ENCODE assay signal across 9 cellular contexts in genomic region chr19:41324231-41324702, GRCh38. TPM values are rescaled to one million over a fixed set of nuclear protein-coding genes. Genes with fewer than 3 reads are reported as not detected.
DNase-seq lines count a peak whose midpoint lies in the region; ATAC-seq and TF ChIP-seq lines count a peak whose summit lies in the region.
"Had no signal": no experiment of that assay in that cellular context is flagged by ENCODE, and none has a peak within 500 bp of the region (broad histone marks: within the 10 kb centered on the region; RNA-seq: fewer than 3 reads in every experiment).

No MANE protein-coding gene starts in this region.

- H3K4me3 ChIP-seq in KMS-11 (IDR thresholded peaks at IDR 0.05; ENCODE audit: insufficient read depth, low read depth, low read length): no peak overlapping the region
- H3K4me3 ChIP-seq in naive thymus-derived CD4-positive, alpha-beta T cell (ENCODE audit: low read length): no peak overlapping the region

- no peak overlapping the region for H3K9ac ChIP-seq in KMS-11

- peak overlapping the region; percentile 5; the same call in 1 of the 2 replicates for H3K27ac ChIP-seq in KMS-11
- peak overlapping the region; percentile 74 for H3K27ac ChIP-seq in caudate nucleus (ENCODE audit: low read depth, low read length)
- peak overlapping the region; percentile 28 for H3K27ac ChIP-seq in naive thymus-derived CD4-positive, alpha-beta T cell (ENCODE audit: low read depth, low read length)

- peak overlapping the region; percentile 74 to 96 (median 88) for H3K27ac Mint-ChIP-seq in naive thymus-derived CD4-positive, alpha-beta T cell

- DNase-seq in Ammon's horn (ENCODE audit: low spot score): peak; percentile 51
- DNase-seq in caudate nucleus (lab: John Stamatoyannopoulos, UW): no peak
- DNase-seq in naive thymus-derived CD4-positive, alpha-beta T cell: no peak
- DNase-seq in stimulated activated CD4-positive, alpha-beta T cell treated with anti-CD3 and anti-CD28 coated beads, Interleukin-4, amount 100 ng/mL, for 1 hour: no peak
- DNase-seq in NCI-H2029 treated with DMSO at 0.1 percent for 48 hours (lab: John Stamatoyannopoulos, UW): no peak
- DNase-seq in NCI-H187 treated with DMSO at 0.1 percent for 48 hours (lab: John Stamatoyannopoulos, UW): no peak
- DNase-seq: KG1 had no signal

- H2AFZ ChIP-seq in KMS-11 (ENCODE audit: low read depth): no peak overlapping the region

- no peaks in the 10 kb centered on the region; the same call in 1 of the 2 replicates for H3K36me3 ChIP-seq in KMS-11 (ENCODE audit: insufficient read depth)
- H3K36me3 ChIP-seq in naive thymus-derived CD4-positive, alpha-beta T cell (ENCODE audit: control insufficient read depth in 2 of 3, insufficient read depth in 3 of 3, low read length in 3 of 3): peaks cover 6 to 57% (median 14%) of the 10 kb centered on the region in 3 experiments

- H4K20me1 ChIP-seq in KMS-11 (ENCODE audit: insufficient read depth): no peaks in the 10 kb centered on the region

- POLR2A ChIA-PET in naive thymus-derived CD4-positive, alpha-beta T cell (lab: Charles Lee): interaction anchor here (0.5 to 6.4 kb wide), 5 partner anchors 8 to 28 kb away, joined by 3 to 51 read pairs (median 4); partner anchors contain the start of gene TGFB1

- H3K4me1 ChIP-seq in KMS-11 (ENCODE audit: low read depth, poor library complexity, severe bottlenecking): peaks cover 37% of the 10 kb centered on the region
- H3K4me1 ChIP-seq in naive thymus-derived CD4-positive, alpha-beta T cell (ENCODE audit: control insufficient read depth in 2 of 2, insufficient read depth in 2 of 2, low read length in 2 of 2): peaks cover 32 to 33% of the 10 kb centered on the region in 2 donors

- no peak for ATAC-seq in naive thymus-derived CD4-positive, alpha-beta T cell
- ATAC-seq in GM18858 (IDR thresholded peaks at IDR 0.05; ENCODE audit: unreplicated experiment): no peak

- H3K4me3 Mint-ChIP-seq in naive thymus-derived CD4-positive, alpha-beta T cell: peak overlapping the region in 1 of 10 donors; percentile 53

- H3K79me2 ChIP-seq in KMS-11 (ENCODE audit: insufficient read depth, low read depth): peaks cover 11% of the 10 kb centered on the region

- CTCF ChIA-PET in naive thymus-derived CD4-positive, alpha-beta T cell (lab: Charles Lee): interaction anchor here (0.6 kb wide), 1 partner anchor 241 kb away, joined by 5 read pairs; no protein-coding TSS in a partner anchor

- no peaks in the 10 kb centered on the region for H3K27me3 ChIP-seq in KMS-11 (ENCODE audit: insufficient read depth, low read depth)
- no peaks in the 10 kb centered on the region for H3K27me3 ChIP-seq in naive thymus-derived CD4-positive, alpha-beta T cell (ENCODE audit: control insufficient read depth in 2 of 2, insufficient read depth in 2 of 2, low read length in 2 of 2)

- peaks cover 0 to 32% (median 7%) of the 10 kb centered on the region in 5 donors for H3K36me3 Mint-ChIP-seq in naive thymus-derived CD4-positive, alpha-beta T cell

- TF ChIP-seq CTCF in KMS-11 (conservative IDR thresholded peaks at IDR 0.05; ENCODE audit: low read depth, low read length): no peak

- H3K4me1 Mint-ChIP-seq in naive thymus-derived CD4-positive, alpha-beta T cell: peaks cover 42 to 58% (median 50%) of the 10 kb centered on the region in 7 donors

- peaks cover 0 to 3% (median 0%) of the 10 kb centered on the region in 11 donors for H3K9me3 Mint-ChIP-seq in naive thymus-derived CD4-positive, alpha-beta T cell

- H3K27me3 Mint-ChIP-seq in naive thymus-derived CD4-positive, alpha-beta T cell: no peaks in the 10 kb centered on the region

- no peak overlapping the region for H3K4me2 ChIP-seq in KMS-11

- H3K9me3 ChIP-seq in naive thymus-derived CD4-positive, alpha-beta T cell (ENCODE audit: control insufficient read depth in 2 of 3, low read length in 3 of 3): no peaks in the 10 kb centered on the region

- intact Hi-C loops in naive thymus-derived CD4-positive, alpha-beta T cell (cut with micrococcal nuclease): no loop called here

RNA-seq across cellular contexts. Expression of gene CCDC97, which starts 14.3 kb away (rescaled TPM):
- total RNA-seq in naive thymus-derived CD4-positive, alpha-beta T cell: 10 to 100 TPM; 35.9 to 56.5 (median 49.1) TPM
- 10 to 100 TPM; 22.3 to 27.6 TPM for polyA plus RNA-seq in naive thymus-derived CD4-positive, alpha-beta T cell

RNA-seq across cellular contexts. Expression of gene TGFB1, which starts 29.5 kb away (rescaled TPM):
- 100 to 1,000 TPM in 3 of 5 experiments, 10 to 100 TPM in 2; 91.2 to 322 (median 185) TPM for total RNA-seq in naive thymus-derived CD4-positive, alpha-beta T cell
- polyA plus RNA-seq in naive thymus-derived CD4-positive, alpha-beta T cell: 10 to 100 TPM; 31.4 to 62.3 TPM

RNA-seq across cellular contexts. Expression of gene B9D2, which starts 39.7 kb away (rescaled TPM):
- 10 to 100 TPM; 11.6 to 38.9 (median 12.5) TPM for total RNA-seq in naive thymus-derived CD4-positive, alpha-beta T cell
- 10 to 100 TPM; 18.0 to 20.5 TPM for polyA plus RNA-seq in naive thymus-derived CD4-positive, alpha-beta T cell

RNA-seq across cellular contexts. Expression of gene TMEM91, which starts 52.1 kb away (rescaled TPM):
- 10 to 100 TPM in 4 of 5 experiments, 1 to 10 TPM in 1; 8.2 to 18.1 (median 16.0) TPM for total RNA-seq in naive thymus-derived CD4-positive, alpha-beta T cell
- 1 to 10 TPM; 5.2 to 8.6 TPM for polyA plus RNA-seq in naive thymus-derived CD4-positive, alpha-beta T cell

Comparison
In these comparisons a context has a peak if more than half of its experiments do, and no peak if none do; other contexts are left out.
1. H3K27ac ChIP-seq: peak in every context shown above with its lines; median percentile 74 in caudate nucleus; 28 in naive thymus-derived CD4-positive, alpha-beta T cell; 5 in KMS-11.